Comparison of ENCODE assay signal across 8 cellular contexts in the genomic region with DNA sequence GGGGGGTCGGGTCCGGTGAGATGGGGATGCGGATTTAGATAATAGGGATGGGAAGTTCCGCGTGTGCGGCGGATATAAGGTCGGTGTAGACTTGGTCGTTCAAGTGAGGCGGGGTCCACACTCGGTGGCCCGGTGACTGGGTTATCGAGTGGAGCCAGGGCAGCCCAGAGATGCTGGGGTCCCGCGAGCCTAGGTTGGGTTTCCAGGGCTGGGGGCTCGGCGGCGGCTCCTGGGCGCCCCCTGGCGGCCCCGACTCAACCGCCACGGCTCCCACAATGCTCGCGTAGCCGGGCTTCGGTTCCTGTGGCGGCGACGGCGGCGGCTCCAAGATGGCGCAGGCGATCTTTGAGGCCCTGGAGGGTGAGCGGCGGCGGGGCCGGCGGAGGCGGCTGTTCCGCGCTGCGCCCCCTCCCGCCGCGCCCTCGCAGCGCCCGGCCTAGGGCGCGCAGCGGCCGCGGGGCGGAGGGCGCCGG. TPM values are rescaled to one million over a fixed set of nuclear protein-coding genes. Genes with fewer than 3 reads are reported as not detected.
DNase-seq lines count a peak whose midpoint lies in the region; ATAC-seq and TF ChIP-seq lines count a peak whose summit lies in the region.

A gene (plus strand): TSS at position 304 of the 473 bp plus-strand sequence. CDS start 26 bp downstream, at position 330.

- peaks cover 2% of the 10 kb centered on the region for H3K9me3 Mint-ChIP-seq in activated naive CD8-positive, alpha-beta T cell (ENCODE audit: low read depth)

- peak within 1 kb of the TSS; percentile 92 for H3K4me3 Mint-ChIP-seq in activated naive CD8-positive, alpha-beta T cell

- 2% methylated on average over 57 of the region's 57 CpGs for WGBS in right cardiac atrium
- WGBS in aorta, 2 donors, result 4 to 6% methylated on average over 34 to 57 of the region's 57 CpGs

- H3K9me3 ChIP-seq in right cardiac atrium (ENCODE audit: control insufficient read depth, low read length) (no peaks in the 10 kb centered on the region), aorta (ENCODE audit: control insufficient read depth, low read length) (peaks cover under 1% of the 10 kb centered on the region)

- H3K27ac ChIP-seq in right cardiac atrium (ENCODE audit: low read length), result peak within 1 kb of the TSS; percentile 88
- peak within 1 kb of the TSS; percentile 12 to 84 for H3K27ac ChIP-seq in aorta (ENCODE audit: low read depth in 1 of 2, low read length in 2 of 2)

- TF ChIP-seq CTCF in GM12864 (IDR thresholded peaks at IDR 0.05; ENCODE audit: low read depth, low read length, missing control alignments), result peak; percentile 74
- TF ChIP-seq CTCF in retinal pigment epithelial cell (conservative IDR thresholded peaks at IDR 0.05; ENCODE audit: low read depth, low read length), result peak; percentile 74

- peaks cover 4% of the 10 kb centered on the region for H3K36me3 Mint-ChIP-seq in activated naive CD8-positive, alpha-beta T cell

- H3K27ac Mint-ChIP-seq in activated naive CD8-positive, alpha-beta T cell, result peak within 1 kb of the TSS; percentile 91

- DNase-seq in GM12864 (ENCODE audit: low read depth) (no peak), MV-4-11 (lab: John Stamatoyannopoulos, UW) (peak; percentile 81), SKM-1 treated with dmso at 0.1 percent for 144 hours (lab: John Stamatoyannopoulos, UW; ENCODE audit: unreplicated experiment) (peak; percentile 96), right cardiac atrium (peak; percentile 91 to 97 (median 97)), retinal pigment epithelial cell (ENCODE audit: low read depth) (no peak), aorta (peak; percentile 93 to 96)

- peak within 1 kb of the TSS; percentile 58 for H3K4me3 ChIP-seq in GM12864 (ENCODE audit: low read depth, low read length)
- peak within 1 kb of the TSS; percentile 24 for H3K4me3 ChIP-seq in right cardiac atrium (ENCODE audit: low read length)
- peak within 1 kb of the TSS; percentile 57 for H3K4me3 ChIP-seq in retinal pigment epithelial cell (ENCODE audit: low read length)
- peak within 1 kb of the TSS; percentile 23 to 40 for H3K4me3 ChIP-seq in aorta (ENCODE audit: low read length in 2 of 2)

- no peaks in the 10 kb centered on the region for H3K36me3 ChIP-seq in aorta (ENCODE audit: control insufficient read depth in 1 of 2, insufficient read depth in 2 of 2, low read length in 1 of 2)

- H3K27me3 ChIP-seq in right cardiac atrium (ENCODE audit: control insufficient read depth, insufficient read depth) (no peaks in the 10 kb centered on the region), aorta (ENCODE audit: control insufficient read depth in 1 of 2, insufficient read depth in 2 of 2, low read length in 1 of 2) (no peaks in the 10 kb centered on the region)

- H3K4me1 Mint-ChIP-seq in activated naive CD8-positive, alpha-beta T cell (ENCODE audit: low read depth), result peaks cover 21% of the 10 kb centered on the region

- ATAC-seq in HG02571 (IDR thresholded peaks at IDR 0.05; ENCODE audit: unreplicated experiment) (peak; percentile 68), right cardiac atrium (peak; percentile 83 to 88), aorta (ENCODE audit: low FRiP score) (peak; percentile 94)

- H3K27me3 Mint-ChIP-seq in activated naive CD8-positive, alpha-beta T cell, result no peaks in the 10 kb centered on the region

- intact Hi-C loops in right cardiac atrium (cut with DNase I) (no loop called here), aorta (cut with DNase I) (loop anchor here in 1 of 2 donors (10.0 kb wide), 2 partner anchors 73 to 287 kb away; a partner anchor contains a TSS)

- no peaks in the 10 kb centered on the region for H3K4me1 ChIP-seq in right cardiac atrium (ENCODE audit: control insufficient read depth, insufficient read depth, low read length)
- H3K4me1 ChIP-seq in aorta (ENCODE audit: control insufficient read depth in 1 of 2, insufficient read depth in 2 of 2, low read length in 2 of 2), result no peaks in the 10 kb centered on the region

RNA-seq across cellular contexts. Expression of the gene that starts here (rescaled TPM):
- 1 to 10 TPM; 1.5 to 2.2 (median 1.8) TPM for total RNA-seq in right cardiac atrium
- polyA plus RNA-seq in right cardiac atrium, result 2.0 TPM
- 1 to 10 TPM; 2.1 to 3.1 TPM for total RNA-seq in aorta
- 1 to 10 TPM in 1 of 2 donors, under 1 TPM in 1; 0.50 to 4.1 TPM for polyA plus RNA-seq in aorta

Comparison
In these comparisons a context has a peak if more than half of its experiments do, and no peak if none do; other contexts are left out.
1. DNase-seq: peak in MV-4-11 (single experiment), SKM-1 treated with dmso at 0.1 percent for 144 hours (single experiment), right cardiac atrium (3 of 3) and aorta (2 of 2); none in GM12864 (single experiment) and retinal pigment epithelial cell (single experiment).
2. Peak in every context shown above with its lines, with median percentiles within 50 percentile points of each other: H3K4me3 ChIP-seq and ATAC-seq.